Comparison of ENCODE assay signal across 11 cellular contexts in genomic region chr4:73662709-73663546, GRCh38. TPM values are rescaled to one million over a fixed set of nuclear protein-coding genes. Genes with fewer than 3 reads are reported as not detected.
DNase-seq lines count a peak whose midpoint lies in the region; ATAC-seq and TF ChIP-seq lines count a peak whose summit lies in the region.
"Had no signal": no experiment of that assay in that cellular context is flagged by ENCODE, and none has a peak within 500 bp of the region (broad histone marks: within the 10 kb centered on the region; RNA-seq: fewer than 3 reads in every experiment).

No MANE protein-coding gene starts in this region.

- no peaks in the 10 kb centered on the region for H3K27me3 ChIP-seq in adrenal gland
- H3K27me3 ChIP-seq: BLaER1 treated with 17β-estradiol and CSF1 and Interleukin-3, amounts not matched to agents 10 nM and 100 nM had no signal

- H3K4me3 Mint-ChIP-seq in activated CD4-positive, alpha-beta memory T cell treated with anti-CD3 and anti-CD28 coated beads, Interleukin-2, amount 10 ng/mL, durations not matched to agents 7 days and 5 days, result no peak overlapping the region
- H3K4me3 Mint-ChIP-seq in T-cell, result no peak overlapping the region
- H3K4me3 Mint-ChIP-seq: activated naive CD8-positive, alpha-beta T cell treated with anti-CD3 and anti-CD28 coated beads, Interleukin-2, amount 10 ng/mL, durations not matched to agents 7 days and 5 days; stimulated activated naive CD8-positive, alpha-beta T cell treated with anti-CD3 and anti-CD28 coated beads, Interleukin-15, Interleukin-2, amounts not matched to agents 100 ng/mL and 50 ng/mL, for 24 hours had no signal

- peaks cover 1% of the 10 kb centered on the region for H3K27me3 Mint-ChIP-seq in activated CD4-positive, alpha-beta memory T cell treated with anti-CD3 and anti-CD28 coated beads, Interleukin-2, amount 10 ng/mL, durations not matched to agents 7 days and 5 days
- H3K27me3 Mint-ChIP-seq in T-cell, result no peaks in the 10 kb centered on the region
- H3K27me3 Mint-ChIP-seq: stimulated activated naive CD8-positive, alpha-beta T cell treated with anti-CD3 and anti-CD28 coated beads, Interleukin-15, Interleukin-2, amounts not matched to agents 100 ng/mL and 50 ng/mL, for 24 hours had no signal

- H3K4me1 Mint-ChIP-seq in activated CD4-positive, alpha-beta memory T cell treated with anti-CD3 and anti-CD28 coated beads, Interleukin-2, amount 10 ng/mL, durations not matched to agents 7 days and 5 days, result no peaks in the 10 kb centered on the region
- no peaks in the 10 kb centered on the region for H3K4me1 Mint-ChIP-seq in T-cell

- WGBS in adrenal gland, 4 donors, result 22 to 27% (median 24%) methylated on average over 6 of the region's 6 CpGs

- peak; percentile 88 for ATAC-seq in HG02759 (IDR thresholded peaks at IDR 0.05; ENCODE audit: unreplicated experiment)
- ATAC-seq in left colon, result peak; percentile 71
- ATAC-seq in T-cell (replicated peaks in 1 of 4), result no peak

- no peak overlapping the region for H3K4me3 ChIP-seq in adrenal gland
- H3K4me3 ChIP-seq: BLaER1 treated with 17β-estradiol and CSF1 and Interleukin-3, amounts not matched to agents 10 nM and 100 nM had no signal

- no peaks in the 10 kb centered on the region for H3K4me1 ChIP-seq in adrenal gland (replicated peaks in 1 of 2)

- H3K36me3 ChIP-seq in adrenal gland (replicated peaks in 1 of 2), result no peaks in the 10 kb centered on the region
- H3K36me3 ChIP-seq: BLaER1 treated with 17β-estradiol and CSF1 and Interleukin-3, amounts not matched to agents 10 nM and 100 nM had no signal

- H3K36me3 Mint-ChIP-seq in activated CD4-positive, alpha-beta memory T cell treated with anti-CD3 and anti-CD28 coated beads, Interleukin-2, amount 10 ng/mL, durations not matched to agents 7 days and 5 days (ENCODE audit: low read depth), result no peaks in the 10 kb centered on the region
- H3K36me3 Mint-ChIP-seq in T-cell, result no peaks in the 10 kb centered on the region
- H3K36me3 Mint-ChIP-seq: activated naive CD8-positive, alpha-beta T cell treated with anti-CD3 and anti-CD28 coated beads, Interleukin-2, amount 10 ng/mL, durations not matched to agents 7 days and 5 days had no signal

- H3K9me3 ChIP-seq in adrenal gland (replicated peaks in 1 of 3), result no peaks in the 10 kb centered on the region
- H3K9me3 ChIP-seq: BLaER1 treated with 17β-estradiol and CSF1 and Interleukin-3, amounts not matched to agents 10 nM and 100 nM had no signal

- CTCF ChIA-PET in activated CD4-positive, alpha-beta memory T cell treated with anti-CD3 and anti-CD28 coated beads, Interleukin-2, amount 10 ng/mL, durations not matched to agents 7 days and 5 days (lab: Charles Lee), result interaction anchor here (1.7 kb wide), 1 partner anchor 140 kb away, joined by 4 read pairs; no protein-coding TSS in a partner anchor
- CTCF ChIA-PET in T-cell (lab: Charles Lee), result no interaction called here

- no peaks in the 10 kb centered on the region for H3K9me3 Mint-ChIP-seq in activated CD4-positive, alpha-beta memory T cell treated with anti-CD3 and anti-CD28 coated beads, Interleukin-2, amount 10 ng/mL, durations not matched to agents 7 days and 5 days
- no peaks in the 10 kb centered on the region for H3K9me3 Mint-ChIP-seq in T-cell
- H3K9me3 Mint-ChIP-seq: activated naive CD8-positive, alpha-beta T cell treated with anti-CD3 and anti-CD28 coated beads, Interleukin-2, amount 10 ng/mL, durations not matched to agents 7 days and 5 days; stimulated activated naive CD8-positive, alpha-beta T cell treated with anti-CD3 and anti-CD28 coated beads, Interleukin-15, Interleukin-2, amounts not matched to agents 100 ng/mL and 50 ng/mL, for 24 hours had no signal

- POLR2A ChIA-PET in activated CD4-positive, alpha-beta memory T cell treated with anti-CD3 and anti-CD28 coated beads, Interleukin-2, amount 10 ng/mL, durations not matched to agents 7 days and 5 days (lab: Charles Lee), result no interaction called here
- POLR2A ChIA-PET in T-cell (lab: Charles Lee), result no interaction called here

- intact Hi-C loops in adrenal gland (cut with DNase I) (loop anchor here (5.0 to 10.0 kb wide), 4 partner anchors 202 to 472 kb away; partner anchors contain the start of gene CXCL1 (in 1 of the 2)), left colon (cut with DNase I, micrococcal nuclease) (loop anchor here in 1 of 2 donors (10.0 kb wide), 1 partner anchor 472 kb away; no protein-coding TSS in a partner anchor)

- TF ChIP-seq POLR2A in adrenal gland (IDR thresholded peaks at IDR 0.05), result no peak

- DNase-seq in NCI-H1417 (lab: John Stamatoyannopoulos, UW) (peak; percentile 23 to 86 (median 74)), NCI-H1417 treated with DMSO at 0.1 percent for 48 hours (lab: John Stamatoyannopoulos, UW) (no peak), NCI-H2029 treated with DMSO at 0.1 percent for 48 hours (lab: John Stamatoyannopoulos, UW) (peak; percentile 23), adrenal gland (peak in 1 of 7 donors; percentile 11), left colon (no peak), T-cell (no peak)
- no peak for DNase-seq in activated CD4-positive, alpha-beta memory T cell treated with anti-CD3 and anti-CD28 coated beads, Interleukin-2, amount 10 ng/mL, durations not matched to agents 7 days and 5 days
- DNase-seq: activated naive CD8-positive, alpha-beta T cell treated with anti-CD3 and anti-CD28 coated beads, Interleukin-2, amount 10 ng/mL, durations not matched to agents 7 days and 5 days had no signal

- no peak overlapping the region for H3K27ac ChIP-seq in adrenal gland

- H3K27ac Mint-ChIP-seq in activated CD4-positive, alpha-beta memory T cell treated with anti-CD3 and anti-CD28 coated beads, Interleukin-2, amount 10 ng/mL, durations not matched to agents 7 days and 5 days, result no peak overlapping the region
- no peak overlapping the region for H3K27ac Mint-ChIP-seq in T-cell
- H3K27ac Mint-ChIP-seq: activated naive CD8-positive, alpha-beta T cell treated with anti-CD3 and anti-CD28 coated beads, Interleukin-2, amount 10 ng/mL, durations not matched to agents 7 days and 5 days; stimulated activated naive CD8-positive, alpha-beta T cell treated with anti-CD3 and anti-CD28 coated beads, Interleukin-15, Interleukin-2, amounts not matched to agents 100 ng/mL and 50 ng/mL, for 24 hours had no signal

- peak; percentile 44 to 70 (median 62) for TF ChIP-seq CTCF in adrenal gland (IDR thresholded peaks at IDR 0.05)

RNA-seq across cellular contexts. Expression of gene RASSF6, which starts 42.7 kb away (rescaled TPM):
- total RNA-seq in adrenal gland (under 1 TPM in 1 of 8 donors, not detected in 7; 0.23 TPM), left colon (10 to 100 TPM; 27.4 to 36.2 TPM), T-cell (1 to 10 TPM in 1 of 5 donors, under 1 TPM in 4; 0.25 to 1.1 (median 0.47) TPM)
- under 1 TPM; 0.07 to 0.18 (median 0.08) TPM for polyA plus RNA-seq in adrenal gland
- under 1 TPM in 1 of 2 experiments, not detected in 1; 0.05 TPM for total RNA-seq in activated CD4-positive, alpha-beta memory T cell treated with anti-CD3 and anti-CD28 coated beads, Interleukin-2, amount 10 ng/mL, durations not matched to agents 7 days and 5 days

Comparison
In these comparisons a context has a peak if more than half of its experiments do, and no peak if none do; other contexts are left out.
1. DNase-seq: peak in NCI-H1417 (3 of 3) and NCI-H2029 treated with DMSO at 0.1 percent for 48 hours (single experiment); none in NCI-H1417 treated with DMSO at 0.1 percent for 48 hours (single experiment), left colon (0 of 2), activated CD4-positive, alpha-beta memory T cell treated with anti-CD3 and anti-CD28 coated beads, Interleukin-2, amount 10 ng/mL, durations not matched to agents 7 days and 5 days (single experiment) and T-cell (0 of 34).
2. ATAC-seq: peak in HG02759 (single experiment) and left colon (single experiment); none in T-cell (0 of 4).
3. RNA of gene RASSF6, which starts 42.7 kb away (total RNA-seq): 27.4 to 36.2 TPM in left colon; 0.25 to 1.1 TPM in T-cell, 0.05 TPM in activated CD4-positive, alpha-beta memory T cell treated with anti-CD3 and anti-CD28 coated beads, Interleukin-2, amount 10 ng/mL, durations not matched to agents 7 days and 5 days and 0.23 TPM in adrenal gland; every median in the first group is over 10 times any median in the second.